14 cellular contexts compared by ENCODE assay signal in genomic region chr3:12629560-12629959, GRCh38. TPM values are rescaled to one million over a fixed set of nuclear protein-coding genes. Genes with fewer than 3 reads are reported as not detected.
DNase-seq lines count a peak whose midpoint lies in the region; ATAC-seq and TF ChIP-seq lines count a peak whose summit lies in the region.
"Had no signal": no experiment of that assay in that cellular context is flagged by ENCODE, and none has a peak within 500 bp of the region (broad histone marks: within the 10 kb centered on the region; RNA-seq: fewer than 3 reads in every experiment).

No MANE protein-coding gene starts in this region.

- no peaks in the 10 kb centered on the region; the same call in 1 of the 2 replicates for H3K4me1 ChIP-seq in GM23338 (ENCODE audit: insufficient read depth)

- H3K79me2 ChIP-seq in GM23338 (replicated peaks; ENCODE audit: insufficient read depth) = peaks cover 100% of the 10 kb centered on the region

- TF ChIP-seq CTCF in AG09319 (IDR thresholded peaks at IDR 0.05; ENCODE audit: low read depth, low read length) (no peak), HFFc6 (IDR thresholded peaks at IDR 0.05) (no peak), GM23338 (conservative IDR thresholded peaks at IDR 0.05; ENCODE audit: low read depth in 2 of 2) (no peak)

- H3K4me3 Mint-ChIP-seq in HFFc6 (no peak overlapping the region), GM23338 (no peak overlapping the region)
- H3K4me3 Mint-ChIP-seq: activated CD8-positive, alpha-beta T cell treated with anti-CD3 and anti-CD28 coated beads, Interleukin-2, amount 10 ng/mL, durations not matched to agents 7 days and 5 days; naive B cell had no signal

- H3K36me3 ChIP-seq in GM23338 (ENCODE audit: insufficient read depth) = no peaks in the 10 kb centered on the region
- H3K36me3 ChIP-seq: suprapubic skin had no signal

- H3K4me2 ChIP-seq in GM23338 = no peak overlapping the region

- no peaks in the 10 kb centered on the region for H3K27me3 ChIP-seq in GM23338 (ENCODE audit: insufficient read depth)
- H3K27me3 ChIP-seq: SJSA1, suprapubic skin had no signal

- H3K9me2 ChIP-seq in GM23338 (ENCODE audit: insufficient read depth) = no peaks in the 10 kb centered on the region

- H3K4me1 Mint-ChIP-seq in HFFc6 (ENCODE audit: low read depth) = peaks cover 46% of the 10 kb centered on the region
- peaks cover 14% of the 10 kb centered on the region for H3K4me1 Mint-ChIP-seq in GM23338

- peaks cover 64% of the 10 kb centered on the region for H4K20me1 ChIP-seq in GM23338 (replicated peaks; ENCODE audit: insufficient read depth)

- H3K4me3 ChIP-seq in GM23338 = no peak overlapping the region
- H3K4me3 ChIP-seq: SJSA1, suprapubic skin had no signal

- peak; percentile 71 for DNase-seq in AG09319 (ENCODE audit: extremely low read depth, low read depth)
- DNase-seq in HFFc6 = peak; percentile 53
- DNase-seq in cerebellar cortex (ENCODE audit: low spot score) = peak; percentile 24
- DNase-seq in left lobe of liver (ENCODE audit: low spot score) = peak; percentile 68
- no peak for DNase-seq in SHP77 (lab: John Stamatoyannopoulos, UW)
- no peak for DNase-seq in GM23338 (ENCODE audit: low spot score)
- DNase-seq: activated CD8-positive, alpha-beta T cell treated with anti-CD3 and anti-CD28 coated beads, Interleukin-2, amount 10 ng/mL, durations not matched to agents 7 days and 5 days; amygdala; naive B cell; NCI-H2081 treated with DMSO at 0.1 percent for 48 hours had no signal

- H3K27ac Mint-ChIP-seq in HFFc6 = peak overlapping the region; percentile 65
- no peak overlapping the region for H3K27ac Mint-ChIP-seq in GM23338
- H3K27ac Mint-ChIP-seq: activated CD8-positive, alpha-beta T cell treated with anti-CD3 and anti-CD28 coated beads, Interleukin-2, amount 10 ng/mL, durations not matched to agents 7 days and 5 days had no signal

- no peak overlapping the region for H3K27ac ChIP-seq in GM23338 (ENCODE audit: low read depth)
- H3K27ac ChIP-seq: SJSA1, suprapubic skin had no signal

- H3K27me3 Mint-ChIP-seq in HFFc6 (ENCODE audit: insufficient read depth) = peaks cover 2% of the 10 kb centered on the region; the same call in 1 of the 2 replicates
- peaks cover 11% of the 10 kb centered on the region for H3K27me3 Mint-ChIP-seq in GM23338 (ENCODE audit: insufficient read depth, low read depth, poor library complexity)
- H3K27me3 Mint-ChIP-seq: naive B cell had no signal

- H3F3A ChIP-seq in GM23338 (replicated peaks; ENCODE audit: low read depth) = no peaks in the 10 kb centered on the region

- no peak overlapping the region for H2AFZ ChIP-seq in GM23338

- H3K9me3 Mint-ChIP-seq in HFFc6 (no peaks in the 10 kb centered on the region), GM23338 (no peaks in the 10 kb centered on the region)
- H3K9me3 Mint-ChIP-seq: naive B cell had no signal

- H3K36me3 Mint-ChIP-seq in HFFc6 (ENCODE audit: low read depth) (no peaks in the 10 kb centered on the region), GM23338 (ENCODE audit: low read depth) (no peaks in the 10 kb centered on the region)
- H3K36me3 Mint-ChIP-seq: naive B cell had no signal

- ATAC-seq in left lobe of liver (peak; percentile 86), HG02981 (IDR thresholded peaks at IDR 0.05; ENCODE audit: unreplicated experiment) (no peak), HG03521 (IDR thresholded peaks at IDR 0.05; ENCODE audit: unreplicated experiment) (no peak), GM23338 (no peak)
- ATAC-seq: activated CD8-positive, alpha-beta T cell treated with anti-CD3 and anti-CD28 coated beads, Interleukin-2, amount 10 ng/mL, durations not matched to agents 7 days and 5 days had no signal

TF ChIP-seq in GM23338, 12 proteins besides CTCF, POLR2A, EP300 and RAD21:
- TF ChIP-seq REST (IDR thresholded peaks at IDR 0.05; ENCODE audit: unreplicated experiment) (no peak), EZH2phosphoT487 (IDR thresholded peaks at IDR 0.05; ENCODE audit: unreplicated experiment) (no peak), STAT1 (IDR thresholded peaks at IDR 0.05; ENCODE audit: unreplicated experiment) (no peak), CREB1 (CRISPR knock-in tag; IDR thresholded peaks at IDR 0.05; ENCODE audit: low read depth) (no peak), POLR2AphosphoS5 (IDR thresholded peaks at IDR 0.05; ENCODE audit: low read depth) (no peak)

RNA-seq across cellular contexts. Expression of gene RAF1, which starts 34.4 kb away (rescaled TPM):
- total RNA-seq in HFFc6 (2021; fragmentation: NEBNext Ultra II Directional; extraction: Animal tissue kit (Norgen Biotek cat#: 25700)) = 10 to 100 TPM; 78.9 to 97.5 (median 86.8) TPM
- total RNA-seq in left lobe of liver = 54.6 TPM
- 123 and 135 TPM in 2 replicates for total RNA-seq in GM23338 (2014; rRNA removed; shearing (Covaris generic))
- polyA plus RNA-seq in GM23338 (2016; fragmentation: Nextera tagmentation; extraction: Ambion mirVana) = 35.6 and 39.5 TPM in 2 replicates

Comparison
In these comparisons a context has a peak if more than half of its experiments do, and no peak if none do; other contexts are left out.
1. DNase-seq: peak in AG09319 (single experiment), HFFc6 (single experiment), cerebellar cortex (single experiment) and left lobe of liver (single experiment); none in SHP77 (0 of 2) and GM23338 (single experiment).